ENCODE assay signal across 9 cellular contexts in genomic region chr7:32506266-32507054, GRCh38. TPM values are rescaled to one million over a fixed set of nuclear protein-coding genes. Genes with fewer than 3 reads are reported as not detected.
DNase-seq lines count a peak whose midpoint lies in the region; ATAC-seq and TF ChIP-seq lines count a peak whose summit lies in the region.
"Had no signal": no experiment of that assay in that cellular context is flagged by ENCODE, and none has a peak within 500 bp of the region (broad histone marks: within the 10 kb centered on the region; RNA-seq: fewer than 3 reads in every experiment).

No MANE protein-coding gene starts in this region.

- DNase-seq in NCI-H82 (lab: John Stamatoyannopoulos, UW) (peak; percentile 12), NCI-H82 treated with DMSO at 0.1 percent for 48 hours (lab: John Stamatoyannopoulos, UW; ENCODE audit: unreplicated experiment) (no peak), psoas muscle (no peak), spleen (no peak), NCI-H2171 treated with DMSO at 0.1 percent for 48 hours (lab: John Stamatoyannopoulos, UW) (no peak)

- WGBS in psoas muscle, 3 donors: 88 to 93% (median 89%) methylated on average over 5 of the region's 5 CpGs
- 87 to 93% (median 88%) methylated on average over 5 of the region's 5 CpGs for WGBS in spleen, 5 donors

- peaks cover 75% of the 10 kb centered on the region for H3K4me1 Mint-ChIP-seq in activated naive CD4-positive, alpha-beta T cell treated with anti-CD3 and anti-CD28 coated beads, Interleukin-2, amount 50 U/mL, for 24 hours

- ATAC-seq in HG03457 (IDR thresholded peaks at IDR 0.05; ENCODE audit: unreplicated experiment): peak; percentile 78
- peak; percentile 81 to 95 (median 92) for ATAC-seq in psoas muscle
- ATAC-seq in HG02588 (IDR thresholded peaks at IDR 0.05; ENCODE audit: unreplicated experiment): no peak

- H3K27ac Mint-ChIP-seq in activated naive CD4-positive, alpha-beta T cell treated with anti-CD3 and anti-CD28 coated beads, Interleukin-2, amount 50 U/mL, for 24 hours: peak overlapping the region; percentile 92
- H3K27ac Mint-ChIP-seq: T-helper 1 cell treated with Interleukin-12 subunit alpha and Interleukin-12 subunit beta and Interleukin-4 antibody, amounts not matched to agents 30 μg/mL and 1 μg/mL, for 36 hours had no signal

- H3K27me3 ChIP-seq in psoas muscle (ENCODE audit: insufficient read depth in 3 of 3, low read length in 2 of 3): no peaks in the 10 kb centered on the region
- no peaks in the 10 kb centered on the region for H3K27me3 ChIP-seq in spleen (replicated peaks in 1 of 7)

- no peak for TF ChIP-seq CTCF in psoas muscle (IDR thresholded peaks at IDR 0.05)
- TF ChIP-seq CTCF in spleen (IDR thresholded peaks at IDR 0.05 in 8 of 11, conservative IDR thresholded peaks at IDR 0.05 in 3 of 11): no peak

- H3K4me3 ChIP-seq in psoas muscle: no peak overlapping the region
- H3K4me3 ChIP-seq in spleen: no peak overlapping the region

- peak overlapping the region; percentile 27 for H3K27ac ChIP-seq in psoas muscle
- no peak overlapping the region for H3K27ac ChIP-seq in spleen

- peaks cover 3% of the 10 kb centered on the region for H3K36me3 Mint-ChIP-seq in activated naive CD4-positive, alpha-beta T cell treated with anti-CD3 and anti-CD28 coated beads, Interleukin-2, amount 50 U/mL, for 24 hours

- H3K4me1 ChIP-seq in psoas muscle (peaks cover 17% of the 10 kb centered on the region), spleen (peaks cover 4 to 82% (median 34%) of the 10 kb centered on the region in 6 donors)

- no peak for TF ChIP-seq POLR2A in spleen (IDR thresholded peaks at IDR 0.05)

- H3K9me3 Mint-ChIP-seq in activated naive CD4-positive, alpha-beta T cell treated with anti-CD3 and anti-CD28 coated beads, Interleukin-2, amount 50 U/mL, for 24 hours: no peaks in the 10 kb centered on the region
- H3K9me3 Mint-ChIP-seq: T-helper 1 cell treated with Interleukin-12 subunit alpha and Interleukin-12 subunit beta and Interleukin-4 antibody, amounts not matched to agents 30 μg/mL and 1 μg/mL, for 36 hours had no signal

- H3K27me3 Mint-ChIP-seq in activated naive CD4-positive, alpha-beta T cell treated with anti-CD3 and anti-CD28 coated beads, Interleukin-2, amount 50 U/mL, for 24 hours: no peaks in the 10 kb centered on the region

- no peaks in the 10 kb centered on the region for H3K9me3 ChIP-seq in psoas muscle
- no peaks in the 10 kb centered on the region for H3K9me3 ChIP-seq in spleen

- H3K4me3 Mint-ChIP-seq in activated naive CD4-positive, alpha-beta T cell treated with anti-CD3 and anti-CD28 coated beads, Interleukin-2, amount 50 U/mL, for 24 hours: no peak overlapping the region
- H3K4me3 Mint-ChIP-seq: T-helper 1 cell treated with Interleukin-12 subunit alpha and Interleukin-12 subunit beta and Interleukin-4 antibody, amounts not matched to agents 30 μg/mL and 1 μg/mL, for 36 hours had no signal

- H3K36me3 ChIP-seq in psoas muscle (ENCODE audit: insufficient read depth in 1 of 2, low read depth in 1 of 2) (no peaks in the 10 kb centered on the region), spleen (peaks cover 0 to 10% (median 0%) of the 10 kb centered on the region in 6 donors)

- intact Hi-C loops in psoas muscle (cut with DNase I) (no loop called here), spleen (cut with DNase I; ENCODE audit: low total_unique reads) (no loop called here)

RNA-seq across cellular contexts. Expression of gene AVL9, which starts 11.2 kb away (rescaled TPM):
- total RNA-seq in psoas muscle (10 to 100 TPM; 11.5 to 25.2 (median 21.0) TPM), spleen (10 to 100 TPM; 29.8 to 54.8 (median 36.7) TPM)
- polyA plus RNA-seq in psoas muscle (10 to 100 TPM in 2 of 3 donors, 1 to 10 TPM in 1; 8.1 to 23.8 (median 17.5) TPM), spleen (10 to 100 TPM in 1 of 3 donors, 1 to 10 TPM in 2; 8.4 to 10.0 (median 8.6) TPM)

RNA-seq across cellular contexts. Expression of gene LSM5, which starts 16.3 kb away (rescaled TPM):
- total RNA-seq in psoas muscle (10 to 100 TPM; 19.6 to 44.3 (median 35.6) TPM), spleen (10 to 100 TPM; 14.5 to 36.8 (median 29.7) TPM)
- polyA plus RNA-seq in psoas muscle (100 to 1,000 TPM in 1 of 3 donors, 10 to 100 TPM in 2; 54.3 to 108 (median 70.5) TPM), spleen (100 to 1,000 TPM in 2 of 3 donors, 10 to 100 TPM in 1; 95.1 to 142 (median 101) TPM)
